In genomic region chr16:11796227-11797165, GRCh38 we compare ENCODE assay signal across 8 cellular contexts. TPM values are rescaled to one million over a fixed set of nuclear protein-coding genes. Genes with fewer than 3 reads are reported as not detected.
DNase-seq lines count a peak whose midpoint lies in the region; ATAC-seq, FAIRE-seq and TF ChIP-seq lines count a peak whose summit lies in the region.

No MANE protein-coding gene starts in this region.

- no peaks in the 10 kb centered on the region for H3K9me2 ChIP-seq in SU-DHL-6 (replicated peaks; ENCODE audit: insufficient read depth, low read length)

- TF ChIP-seq CTCF in GM12864 (IDR thresholded peaks at IDR 0.05; ENCODE audit: low read depth, low read length, missing control alignments) = no peak
- TF ChIP-seq CTCF in SU-DHL-6 (IDR thresholded peaks at IDR 0.05; ENCODE audit: insufficient read depth, low read length, poor library complexity, severe bottlenecking) = no peak
- TF ChIP-seq CTCF in chondrocyte (IDR thresholded peaks at IDR 0.05) = no peak
- no peak for TF ChIP-seq CTCF in kidney epithelial cell (IDR thresholded peaks at IDR 0.05; ENCODE audit: insufficient read depth, low read length, poor library complexity, severe bottlenecking)

- peaks cover 81% of the 10 kb centered on the region for H3K4me1 Mint-ChIP-seq in chondrocyte (ENCODE audit: low read depth)

- H3K9me3 Mint-ChIP-seq in chondrocyte (ENCODE audit: low read depth) = no peaks in the 10 kb centered on the region

- H3K27ac Mint-ChIP-seq in chondrocyte (ENCODE audit: unreplicated experiment) = peak overlapping the region; percentile 92

- no peak for FAIRE-seq in small intestine (lab: Jason Lieb, UNC)

- H3K4me1 ChIP-seq in small intestine (ENCODE audit: control insufficient read depth in 2 of 2, insufficient read depth in 1 of 2, low read depth in 1 of 2, low read length in 1 of 2) = peaks cover 7 to 36% of the 10 kb centered on the region in 2 donors

- DNase-seq in GM12864 (ENCODE audit: low read depth) (no peak), chondrocyte (ENCODE audit: low spot score) (peak; percentile 82), kidney epithelial cell (ENCODE audit: low read depth) (no peak), small intestine (peak; percentile 45), germinal center (ENCODE audit: low spot score) (no peak), NCI-H774 (lab: John Stamatoyannopoulos, UW) (no peak)

- peak overlapping the region; percentile 87 for H3K4me3 Mint-ChIP-seq in chondrocyte (ENCODE audit: unreplicated experiment)

- ATAC-seq in HG02798 (IDR thresholded peaks at IDR 0.05; ENCODE audit: poor library complexity, unreplicated experiment) = peak; percentile 15

- peak overlapping the region; percentile 96 for H3K4me2 ChIP-seq in SU-DHL-6 (ENCODE audit: low read depth, low read length, poor library complexity, severe bottlenecking)

- H3K27me3 ChIP-seq in SU-DHL-6 (ENCODE audit: low read length) (no peaks in the 10 kb centered on the region), kidney epithelial cell (ENCODE audit: control insufficient read depth, insufficient read depth, low read length) (no peaks in the 10 kb centered on the region), small intestine (ENCODE audit: control insufficient read depth in 2 of 2, insufficient read depth in 2 of 2, low read length in 2 of 2) (no peaks in the 10 kb centered on the region)

- peaks cover 14% of the 10 kb centered on the region for H3F3A ChIP-seq in SU-DHL-6 (ENCODE audit: insufficient read depth)

- peaks cover 6% of the 10 kb centered on the region; the same call in 1 of the 2 replicates for H3K36me3 ChIP-seq in SU-DHL-6 (ENCODE audit: low read length)
- no peaks in the 10 kb centered on the region for H3K36me3 ChIP-seq in kidney epithelial cell (ENCODE audit: control insufficient read depth, insufficient read depth, low read length)
- H3K36me3 ChIP-seq in small intestine (ENCODE audit: control insufficient read depth in 2 of 2, insufficient read depth in 2 of 2, low read length in 2 of 2) = no peaks in the 10 kb centered on the region

- H4K20me1 ChIP-seq in SU-DHL-6 (ENCODE audit: low read depth, low read length) = no peaks in the 10 kb centered on the region

- peaks cover 63% of the 10 kb centered on the region for H3K79me2 ChIP-seq in SU-DHL-6 (ENCODE audit: insufficient read depth, low read length)

- H3K36me3 Mint-ChIP-seq in chondrocyte (ENCODE audit: low read depth) = peaks cover 5% of the 10 kb centered on the region

- H3K27ac ChIP-seq in SU-DHL-6 (ENCODE audit: low read depth, low read length) (peak overlapping the region; percentile 82), small intestine (ENCODE audit: low read depth in 1 of 2, low read length in 1 of 2) (peak overlapping the region; percentile 77 to 99)

- H3K27me3 Mint-ChIP-seq in chondrocyte (ENCODE audit: low read depth) = no peaks in the 10 kb centered on the region

- H3K9me3 ChIP-seq in SU-DHL-6 (ENCODE audit: insufficient read depth, low read length) (no peaks in the 10 kb centered on the region), small intestine (ENCODE audit: control insufficient read depth, low read depth) (no peaks in the 10 kb centered on the region)

- H2AFZ ChIP-seq in SU-DHL-6 (ENCODE audit: low read depth, low read length, severe bottlenecking) = no peak overlapping the region

- WGBS in small intestine, 3 donors = 0 to 1% (median 0%) methylated on average over 52 to 93 of the region's 93 CpGs

- H3K4me3 ChIP-seq in GM12864 (ENCODE audit: low read depth, low read length) = peak overlapping the region; percentile 92
- H3K4me3 ChIP-seq in SU-DHL-6 (ENCODE audit: insufficient read depth, low read length, poor library complexity, severe bottlenecking) = peak overlapping the region; percentile 99
- H3K4me3 ChIP-seq in kidney epithelial cell (ENCODE audit: low read depth, low read length) = peak overlapping the region; percentile 95
- H3K4me3 ChIP-seq in small intestine (ENCODE audit: low read depth in 1 of 2, low read length in 2 of 2) = peak overlapping the region; percentile 73 to 81

- H3K9ac ChIP-seq in SU-DHL-6 (ENCODE audit: low read length) = peak overlapping the region; percentile 99

RNA-seq across cellular contexts. Expression of gene ZC3H7A, which starts 0.6 kb away (rescaled TPM):
- 56.0 to 72.4 TPM (median 57.9 TPM) in 3 replicates for total RNA-seq in chondrocyte
- total RNA-seq in kidney epithelial cell = 50.1 and 52.6 TPM in 2 replicates
- 10 to 100 TPM; 21.2 to 39.1 (median 34.6) TPM for polyA plus RNA-seq in small intestine

RNA-seq across cellular contexts. Expression of gene TXNDC11, which starts 53.8 kb away (rescaled TPM):
- total RNA-seq in chondrocyte = 34.9 to 53.1 TPM (median 39.7 TPM) in 3 replicates
- total RNA-seq in kidney epithelial cell = 35.1 and 36.1 TPM in 2 replicates
- 10 to 100 TPM; 49.7 to 73.4 (median 49.7) TPM for polyA plus RNA-seq in small intestine

RNA-seq across cellular contexts. Expression of gene RSL1D1, which starts 54.8 kb away (rescaled TPM):
- total RNA-seq in chondrocyte (89.6 to 97.4 TPM (median 96.0 TPM) in 3 replicates), kidney epithelial cell (194 and 240 TPM in 2 replicates)
- polyA plus RNA-seq in small intestine = 100 to 1,000 TPM in 1 of 3 donors, 10 to 100 TPM in 2; 53.0 to 106 (median 89.7) TPM

Comparison
In these comparisons a context has a peak if more than half of its experiments do, and no peak if none do; other contexts are left out.
1. DNase-seq: peak in chondrocyte (single experiment) and small intestine (single experiment); none in GM12864 (single experiment), kidney epithelial cell (single experiment), germinal center (single experiment) and NCI-H774 (single experiment).
2. Peak in every context shown above with its lines, with median percentiles within 50 percentile points of each other: H3K4me3 ChIP-seq.